In genomic region chrX:40097492-40098263, GRCh38 we compare ENCODE assay signal across 7 cellular contexts. TPM values are rescaled to one million over a fixed set of nuclear protein-coding genes. Genes with fewer than 3 reads are reported as not detected.
DNase-seq lines count a peak whose midpoint lies in the region; ATAC-seq and TF ChIP-seq lines count a peak whose summit lies in the region.

TSS of gene BCOR (minus strand) at chrX:40097958. CDS start at chrX:40077929, 20,029 bp downstream.

- peak within 1 kb of the TSS; percentile 33 for H2AK9ac ChIP-seq in IMR-90 (replicated peaks; ENCODE audit: low read depth, low read length, poor library complexity)

- peak; percentile 58 for DNase-seq in IMR-90
- peak; percentile 45 for DNase-seq in SKM-1 treated with dmso at 0.1 percent for 144 hours (lab: John Stamatoyannopoulos, UW; ENCODE audit: unreplicated experiment)
- peak; percentile 79 for DNase-seq in activated naive CD8-positive, alpha-beta T cell treated with anti-CD3 and anti-CD28 coated beads, Interleukin-2, amount 10 ng/mL, durations not matched to agents 7 days and 5 days
- DNase-seq in heart left ventricle: peak; percentile 77 to 86 (median 82)
- peak; percentile 75 to 89 for DNase-seq in psoas muscle

- H3K4me3 ChIP-seq in IMR-90 (ENCODE audit: insufficient read depth, low read depth, low read length): peak within 1 kb of the TSS; percentile 86
- H3K4me3 ChIP-seq in heart left ventricle: peak within 1 kb of the TSS; percentile 63 to 98 (median 78)
- H3K4me3 ChIP-seq in psoas muscle: peak within 1 kb of the TSS; percentile 78

- H3K4me1 ChIP-seq in IMR-90 (ENCODE audit: control insufficient read depth, insufficient read depth, low read length) (peaks cover 3% of the 10 kb centered on the region), heart left ventricle (peaks cover 0 to 63% (median 9%) of the 10 kb centered on the region in 12 donors), psoas muscle (peaks cover 10% of the 10 kb centered on the region)

- H3K23ac ChIP-seq in IMR-90 (ENCODE audit: low read depth, low read length): no peak within 1 kb of the TSS

- H3K9me1 ChIP-seq in IMR-90 (ENCODE audit: insufficient read depth, low read length): peaks cover 2% of the 10 kb centered on the region

- H3K9me3 ChIP-seq in IMR-90 (ENCODE audit: control insufficient read depth, insufficient read depth, low read length): no peaks in the 10 kb centered on the region
- H3K9me3 ChIP-seq in heart left ventricle: no peaks in the 10 kb centered on the region
- H3K9me3 ChIP-seq in psoas muscle: no peaks in the 10 kb centered on the region

- no peak for TF ChIP-seq CTCF in IMR-90 (conservative IDR thresholded peaks at IDR 0.05; ENCODE audit: low read depth, low read length)
- TF ChIP-seq CTCF in heart left ventricle (IDR thresholded peaks at IDR 0.05): no peak
- TF ChIP-seq CTCF in psoas muscle (IDR thresholded peaks at IDR 0.05): peak; percentile 5

- no TSS peak for BruUV-seq in IMR-90 (replicated peaks; lab: Mats Ljungman, UMichigan)

- peak within 1 kb of the TSS; percentile 84 for H3K4me2 ChIP-seq in IMR-90 (ENCODE audit: low read depth, low read length)

- WGBS in IMR-90 (ENCODE audit: extremely low coverage in 2 of 2, insufficient read length in 1 of 2), 2 experiments: 13% methylated on average over 3 of the region's 100 CpGs; no CpG with 5 or more reads in 1 of the 2 experiments
- WGBS in heart left ventricle, 4 donors: 0 to 3% (median 2%) methylated on average over 22 to 97 of the region's 100 CpGs
- WGBS in psoas muscle, 3 donors: 0 to 12% (median 1%) methylated on average over 2 to 94 of the region's 100 CpGs

- 0 out of 2 replicates have a peak within 1 kb of the TSS, but pooled peaks have one; percentile 50 for H3K4ac ChIP-seq in IMR-90 (ENCODE audit: low read depth, low read length)

- no peak within 1 kb of the TSS for H2BK15ac ChIP-seq in IMR-90 (ENCODE audit: low read depth, low read length)

- CTCF ChIA-PET in IMR-90 (lab: Yijun Ruan, JAX): interaction anchor here (1.5 kb wide), 1 partner anchor 10 kb away, joined by 5 read pairs; no protein-coding TSS in a partner anchor

- H3K27ac ChIP-seq in IMR-90 (ENCODE audit: insufficient read depth, low read length) (peak within 1 kb of the TSS; percentile 66), heart left ventricle (peak within 1 kb of the TSS; percentile 84 to 97 (median 90)), psoas muscle (peak within 1 kb of the TSS; percentile 91)

- no peak within 1 kb of the TSS for H2AK5ac ChIP-seq in IMR-90 (ENCODE audit: low read depth, low read length)

- H2BK120ac ChIP-seq in IMR-90 (ENCODE audit: low read depth, low read length): no peak within 1 kb of the TSS

- dilution Hi-C loops in IMR-90 (cut with HindIII; ENCODE audit: low sequenced_read_pairs, unreplicated experiment): no loop called here

- peak within 1 kb of the TSS; percentile 60 for H2BK5ac ChIP-seq in IMR-90 (ENCODE audit: low read depth, low read length, poor library complexity, severe bottlenecking)

- no peak within 1 kb of the TSS for H3K56ac ChIP-seq in IMR-90 (ENCODE audit: extremely low read depth, insufficient read depth, low read length)

- H3K4me3 Mint-ChIP-seq in activated naive CD8-positive, alpha-beta T cell treated with anti-CD3 and anti-CD28 coated beads, Interleukin-2, amount 10 ng/mL, durations not matched to agents 7 days and 5 days: peak within 1 kb of the TSS; percentile 94

- intact Hi-C loops in IMR-90 (cut with micrococcal nuclease) (loop anchor here (1.0 to 10.0 kb wide), 4 partner anchors 55 to 443 kb away; no protein-coding TSS in a partner anchor), heart left ventricle (cut with DNase I) (loop anchor here in 9 of 10 donors (2.0 to 10.0 kb wide), 13 partner anchors 50 to 363 kb away; no protein-coding TSS in a partner anchor), psoas muscle (cut with DNase I) (loop anchor here in 1 of 2 donors (2.0 kb wide), 1 partner anchor 55 kb away; no protein-coding TSS in a partner anchor)

- H3K9me3 Mint-ChIP-seq in activated naive CD8-positive, alpha-beta T cell treated with anti-CD3 and anti-CD28 coated beads, Interleukin-2, amount 10 ng/mL, durations not matched to agents 7 days and 5 days: no peaks in the 10 kb centered on the region

- H3K9ac ChIP-seq in IMR-90 (ENCODE audit: low read depth, low read length): peak within 1 kb of the TSS; percentile 65

- TF ChIP-seq RAD21 in IMR-90 (IDR thresholded peaks at IDR 0.05; ENCODE audit: low read length): no peak

- H4K8ac ChIP-seq in IMR-90 (ENCODE audit: low read depth in 2 of 2, low read length in 2 of 2): peak within 1 kb of the TSS in 1 of 2 experiments; percentile 25; a peak in 1 of 4 replicates

- H3K27ac Mint-ChIP-seq in activated naive CD8-positive, alpha-beta T cell treated with anti-CD3 and anti-CD28 coated beads, Interleukin-2, amount 10 ng/mL, durations not matched to agents 7 days and 5 days: peak within 1 kb of the TSS; percentile 89

- no peak within 1 kb of the TSS for H2BK20ac ChIP-seq in IMR-90 (ENCODE audit: low read depth, low read length)

- H3K14ac ChIP-seq in IMR-90 (replicated peaks; ENCODE audit: low read depth, low read length): no peak within 1 kb of the TSS

- POLR2A ChIA-PET in IMR-90 (lab: Charles Lee; ENCODE audit: unreplicated experiment): interaction anchor here (0.6 to 1.0 kb wide), 3 partner anchors 31 to 367 kb away, joined by 3 to 4 read pairs (median 4); no protein-coding TSS in a partner anchor
- POLR2A ChIA-PET in activated naive CD8-positive, alpha-beta T cell treated with anti-CD3 and anti-CD28 coated beads, Interleukin-2, amount 10 ng/mL, durations not matched to agents 7 days and 5 days (lab: Charles Lee): interaction anchor here (0.9 to 4.2 kb wide), 19 partner anchors 10 to 323 kb away, joined by 3 to 71 read pairs (median 5); no protein-coding TSS in a partner anchor

- no peaks in the 10 kb centered on the region; the same call in 1 of the 2 replicates for H3K27me3 ChIP-seq in IMR-90 (ENCODE audit: control insufficient read depth, insufficient read depth, low read length)
- peaks cover 0 to 92% (median 0%) of the 10 kb centered on the region in 9 donors for H3K27me3 ChIP-seq in heart left ventricle
- peaks cover 0 to 88% (median 0%) of the 10 kb centered on the region in 3 donors for H3K27me3 ChIP-seq in psoas muscle (ENCODE audit: insufficient read depth in 3 of 3, low read length in 2 of 3)

- no peak within 1 kb of the TSS for H4K91ac ChIP-seq in IMR-90 (ENCODE audit: insufficient read depth, low read depth, low read length)

- in situ Hi-C loops in IMR-90 (cut with MboI; ENCODE audit: low sequenced_read_pairs): no loop called here

- no peak within 1 kb of the TSS for H4K5ac ChIP-seq in IMR-90 (ENCODE audit: low read depth, low read length)

- peaks cover 4% of the 10 kb centered on the region for H3K36me3 Mint-ChIP-seq in activated naive CD8-positive, alpha-beta T cell treated with anti-CD3 and anti-CD28 coated beads, Interleukin-2, amount 10 ng/mL, durations not matched to agents 7 days and 5 days

- H3K79me1 ChIP-seq in IMR-90 (ENCODE audit: low read depth in 1 of 2, low read length in 2 of 2): peaks cover 0 to 21% of the 10 kb centered on the region in 2 experiments; a peak in 3 of 4 replicates

- peaks cover 22% of the 10 kb centered on the region for H3K4me1 Mint-ChIP-seq in activated naive CD8-positive, alpha-beta T cell treated with anti-CD3 and anti-CD28 coated beads, Interleukin-2, amount 10 ng/mL, durations not matched to agents 7 days and 5 days

- no peaks in the 10 kb centered on the region for H3K27me3 Mint-ChIP-seq in activated naive CD8-positive, alpha-beta T cell treated with anti-CD3 and anti-CD28 coated beads, Interleukin-2, amount 10 ng/mL, durations not matched to agents 7 days and 5 days

- peaks cover 24% of the 10 kb centered on the region for H4K20me1 ChIP-seq in IMR-90 (ENCODE audit: insufficient read depth, low read length)

- no peaks in the 10 kb centered on the region for H3K36me3 ChIP-seq in IMR-90 (ENCODE audit: control insufficient read depth, insufficient read depth, low read length)
- H3K36me3 ChIP-seq in heart left ventricle: no peaks in the 10 kb centered on the region
- no peaks in the 10 kb centered on the region for H3K36me3 ChIP-seq in psoas muscle (ENCODE audit: insufficient read depth in 1 of 2, low read depth in 1 of 2)

- no peak within 1 kb of the TSS; the same call in 1 of the 2 replicates for H3K18ac ChIP-seq in IMR-90 (ENCODE audit: low read depth, low read length)

- TF ChIP-seq POLR2A in IMR-90 (IDR thresholded peaks at IDR 0.05; ENCODE audit: low read depth, low read length) (peak; percentile 86), heart left ventricle (IDR thresholded peaks at IDR 0.05) (peak in 1 of 2 donors; percentile 83)

- H2AFZ ChIP-seq in IMR-90 (replicated peaks; ENCODE audit: low read length, poor library complexity): peak within 1 kb of the TSS; percentile 70

- ATAC-seq in GM18498 (IDR thresholded peaks at IDR 0.05; ENCODE audit: unreplicated experiment) (peak; percentile 26), IMR-90 (ENCODE audit: low read depth) (peak; percentile 36), heart left ventricle (peak in 3 of 4 donors; percentile 28 to 66 (median 59)), psoas muscle (peak; percentile 62 to 64 (median 63)), HG02852 (IDR thresholded peaks at IDR 0.05; ENCODE audit: unreplicated experiment) (no peak)
- ATAC-seq in activated naive CD8-positive, alpha-beta T cell treated with anti-CD3 and anti-CD28 coated beads, Interleukin-2, amount 10 ng/mL, durations not matched to agents 7 days and 5 days (ENCODE audit: low read depth): peak; percentile 44

TF ChIP-seq in IMR-90, 13 proteins besides CTCF, POLR2A, EP300 and RAD21:
- no peak for TF ChIP-seq RCOR1 (IDR thresholded peaks at IDR 0.05; ENCODE audit: insufficient replicate concordance, low read length)
- peak; percentile 55; the same call in 1 of the 2 replicates for TF ChIP-seq MAZ (IDR thresholded peaks at IDR 0.05; ENCODE audit: borderline replicate concordance, low read depth, low read length)

RNA-seq across cellular contexts. Expression of gene BCOR, which starts in this region (rescaled TPM):
- total RNA-seq in IMR-90 (2012; rRNA removed): 7.5 and 8.9 TPM in 2 replicates
- 7.9 and 9.0 TPM in 2 replicates for polyA plus RNA-seq in IMR-90 (2012; rRNA removed)
- 5.3 and 6.2 TPM in 2 replicates for polyA plus RNA-seq in IMR-90 (2012; cell fraction: cytosol; rRNA removed)
- 7.8 and 17.4 TPM in 2 replicates for polyA plus RNA-seq in IMR-90 (2012; cell fraction: nucleus; rRNA removed; ENCODE audit: low replicate concordance)
- total RNA-seq in activated naive CD8-positive, alpha-beta T cell treated with anti-CD3 and anti-CD28 coated beads, Interleukin-2, amount 10 ng/mL, durations not matched to agents 7 days and 5 days: 10 to 100 TPM; 44.7 to 46.4 TPM
- total RNA-seq in heart left ventricle: 10 to 100 TPM; 11.3 to 40.1 (median 19.5) TPM
- polyA plus RNA-seq in heart left ventricle: 10 to 100 TPM in 1 of 2 donors, 1 to 10 TPM in 1; 6.7 to 15.5 TPM
- 10 to 100 TPM; 18.3 to 24.3 (median 19.6) TPM for total RNA-seq in psoas muscle
- 10 to 100 TPM in 2 of 3 donors, 1 to 10 TPM in 1; 6.4 to 14.2 (median 10.1) TPM for polyA plus RNA-seq in psoas muscle
